Comparison of ENCODE assay signal across 17 cellular contexts in genomic region chr10:131418686-131419085, GRCh38.
"Had no signal": no experiment of that assay in that cellular context is flagged by ENCODE, and none has a peak within 500 bp of the region (broad histone marks: within the 10 kb centered on the region; RNA-seq: fewer than 3 reads in every experiment).

No MANE protein-coding gene starts in this region.

- H3K27me3 ChIP-seq: adrenal gland, SJSA1 had no signal

- H3K27ac ChIP-seq: adrenal gland, SJSA1 had no signal

- ATAC-seq: activated CD4-positive, CD25-positive, alpha-beta regulatory T cell treated with anti-CD3 and anti-CD28 coated beads, Interleukin-2, amount 50 U/mL, for 24 hours; activated CD8-positive, alpha-beta T cell treated with anti-CD3 and anti-CD28 coated beads for 36 hours had no signal

- DNase-seq: activated CD4-positive, alpha-beta T cell treated with anti-CD3 and anti-CD28 coated beads for 4 hours; activated CD8-positive, alpha-beta memory T cell treated with anti-CD3 and anti-CD28 coated beads, Interleukin-2, amount 50 U/mL, for 4 hours; activated CD8-positive, alpha-beta T cell treated with anti-CD3 and anti-CD28 coated beads for 36 hours; activated naive CD4-positive, alpha-beta T cell treated with anti-CD3 and anti-CD28 coated beads, Interleukin-2, amount 50 U/mL, for 16 hours; activated naive CD8-positive, alpha-beta T cell treated with anti-CD3 and anti-CD28 coated beads, Interleukin-2, amount 10 ng/mL, durations not matched to agents 7 days and 5 days; anterior cingulate cortex; caudate nucleus; NCI-H1048; NCI-H146; NCI-H187 treated with DMSO at 0.1 percent for 48 hours; NCI-H2081 treated with DMSO at 0.1 percent for 48 hours; NCI-H2171; NCI-H226; SHP77 had no signal

- H3K9me3 ChIP-seq: adrenal gland, SJSA1 had no signal

- H3K4me3 ChIP-seq: adrenal gland, SJSA1 had no signal

- H3K4me1 ChIP-seq: adrenal gland, SJSA1 had no signal

- H3K36me3 ChIP-seq: adrenal gland, SJSA1 had no signal
